8 cellular contexts compared by ENCODE assay signal in genomic region chr2:148552675-148553331, GRCh38.
A peak's percentile ranks its signal among the peaks of the same experiment; 100 is the strongest.
DNase-seq lines count a peak whose midpoint lies in the region; ATAC-seq and TF ChIP-seq lines count a peak whose summit lies in the region.

No MANE protein-coding gene starts in this region.

- intact Hi-C loops in CD4-positive, alpha-beta T cell (cut with DNase I, micrococcal nuclease), result loop anchor here (2.0 to 5.0 kb wide), 2 partner anchors 28 to 89 kb away; partner anchors contain the start of gene EPC2 (in 1 of the 2)
- intact Hi-C loops in natural killer cell (cut with micrococcal nuclease) (no loop called here), posterior vena cava (cut with DNase I) (no loop called here)

- H3K27me3 Mint-ChIP-seq in CD4-positive, alpha-beta T cell, result no peaks in the 10 kb centered on the region
- H3K27me3 Mint-ChIP-seq in activated naive CD4-positive, alpha-beta T cell treated with anti-CD3 and anti-CD28 coated beads, Interleukin-2, amount 10 ng/mL, durations not matched to agents 7 days and 5 days, result no peaks in the 10 kb centered on the region
- peaks cover 0 to 3% of the 10 kb centered on the region in 2 donors for H3K27me3 Mint-ChIP-seq in natural killer cell (ENCODE audit: low read depth in 2 of 2)
- no peaks in the 10 kb centered on the region for H3K27me3 Mint-ChIP-seq in osteocyte (ENCODE audit: unreplicated experiment)

- no peaks in the 10 kb centered on the region for H3K4me1 Mint-ChIP-seq in CD4-positive, alpha-beta T cell (ENCODE audit: low read depth)
- peaks cover 4% of the 10 kb centered on the region for H3K4me1 Mint-ChIP-seq in activated naive CD4-positive, alpha-beta T cell treated with anti-CD3 and anti-CD28 coated beads, Interleukin-2, amount 10 ng/mL, durations not matched to agents 7 days and 5 days
- no peaks in the 10 kb centered on the region for H3K4me1 Mint-ChIP-seq in natural killer cell
- H3K4me1 Mint-ChIP-seq in osteocyte (ENCODE audit: unreplicated experiment), result no peaks in the 10 kb centered on the region

- peak in 1 of 10 experiments; percentile 18 for DNase-seq in CD4-positive, alpha-beta T cell
- DNase-seq in NCI-H146 (lab: John Stamatoyannopoulos, UW) (peak; percentile 27), natural killer cell (no peak), posterior vena cava (ENCODE audit: low spot score) (no peak), T-helper 9 cell (no peak), osteocyte (ENCODE audit: extremely low spot score, unreplicated experiment) (no peak)
- peak; percentile 64 for DNase-seq in activated naive CD4-positive, alpha-beta T cell treated with anti-CD3 and anti-CD28 coated beads, Interleukin-2, amount 10 ng/mL, durations not matched to agents 7 days and 5 days

- H3K4me3 Mint-ChIP-seq in CD4-positive, alpha-beta T cell, result no peak overlapping the region
- no peak overlapping the region for H3K4me3 Mint-ChIP-seq in activated naive CD4-positive, alpha-beta T cell treated with anti-CD3 and anti-CD28 coated beads, Interleukin-2, amount 10 ng/mL, durations not matched to agents 7 days and 5 days
- H3K4me3 Mint-ChIP-seq in natural killer cell (no peak overlapping the region), osteocyte (ENCODE audit: unreplicated experiment) (no peak overlapping the region)

- no peaks in the 10 kb centered on the region for H3K9me3 ChIP-seq in CD4-positive, alpha-beta T cell (ENCODE audit: control insufficient read depth, low read length)

- no peaks in the 10 kb centered on the region for H3K9me3 Mint-ChIP-seq in CD4-positive, alpha-beta T cell
- H3K9me3 Mint-ChIP-seq in activated naive CD4-positive, alpha-beta T cell treated with anti-CD3 and anti-CD28 coated beads, Interleukin-2, amount 10 ng/mL, durations not matched to agents 7 days and 5 days, result no peaks in the 10 kb centered on the region
- H3K9me3 Mint-ChIP-seq in natural killer cell (no peaks in the 10 kb centered on the region), osteocyte (ENCODE audit: unreplicated experiment) (no peaks in the 10 kb centered on the region)

- CTCF ChIA-PET in CD4-positive, alpha-beta T cell (lab: Charles Lee), result interaction anchor here (1.1 to 2.5 kb wide), 4 partner anchors 17 to 563 kb away, joined by 3 to 10 read pairs (median 4); no protein-coding TSS in a partner anchor
- CTCF ChIA-PET in activated naive CD4-positive, alpha-beta T cell treated with anti-CD3 and anti-CD28 coated beads, Interleukin-2, amount 10 ng/mL, durations not matched to agents 7 days and 5 days (lab: Charles Lee), result interaction anchor here (0.7 to 2.8 kb wide), 6 partner anchors 12 to 91 kb away, joined by 3 to 9 read pairs (median 4); no protein-coding TSS in a partner anchor

- H3K27ac ChIP-seq in CD4-positive, alpha-beta T cell (ENCODE audit: low read depth, low read length), result peak overlapping the region; percentile 65

- no peaks in the 10 kb centered on the region for H3K27me3 ChIP-seq in CD4-positive, alpha-beta T cell (ENCODE audit: control insufficient read depth, insufficient read depth, low read length)

- POLR2A ChIA-PET in CD4-positive, alpha-beta T cell (lab: Charles Lee), result interaction anchor here (0.6 to 5.1 kb wide), 13 partner anchors 13 to 532 kb away, joined by 3 to 41 read pairs (median 6); partner anchors contain the start of genes MBD5 and ORC4

- peak; percentile 81 for ATAC-seq in CD4-positive, alpha-beta T cell (ENCODE audit: poor library complexity)
- ATAC-seq in GM19035 (IDR thresholded peaks at IDR 0.05; ENCODE audit: unreplicated experiment) (peak; percentile 54), natural killer cell (peak; percentile 66 to 81 (median 81))

- no peak overlapping the region for H3K27ac Mint-ChIP-seq in CD4-positive, alpha-beta T cell
- H3K27ac Mint-ChIP-seq in activated naive CD4-positive, alpha-beta T cell treated with anti-CD3 and anti-CD28 coated beads, Interleukin-2, amount 10 ng/mL, durations not matched to agents 7 days and 5 days, result no peak overlapping the region
- H3K27ac Mint-ChIP-seq in natural killer cell (no peak overlapping the region), osteocyte (ENCODE audit: unreplicated experiment) (no peak overlapping the region)

- no peaks in the 10 kb centered on the region for H3K36me3 Mint-ChIP-seq in CD4-positive, alpha-beta T cell (ENCODE audit: low read depth)
- H3K36me3 Mint-ChIP-seq in activated naive CD4-positive, alpha-beta T cell treated with anti-CD3 and anti-CD28 coated beads, Interleukin-2, amount 10 ng/mL, durations not matched to agents 7 days and 5 days, result no peaks in the 10 kb centered on the region
- H3K36me3 Mint-ChIP-seq in natural killer cell, result no peaks in the 10 kb centered on the region
- H3K36me3 Mint-ChIP-seq in osteocyte (ENCODE audit: unreplicated experiment), result no peaks in the 10 kb centered on the region

- TF ChIP-seq CTCF in CD4-positive, alpha-beta T cell (IDR thresholded peaks at IDR 0.05), result no peak
- no peak for TF ChIP-seq CTCF in natural killer cell (IDR thresholded peaks at IDR 0.05)
- TF ChIP-seq CTCF in osteocyte (IDR thresholded peaks at IDR 0.05), result no peak

Comparison
In these comparisons a context has a peak if more than half of its experiments do, and no peak if none do; other contexts are left out.
1. DNase-seq: peak in NCI-H146 (single experiment) and activated naive CD4-positive, alpha-beta T cell treated with anti-CD3 and anti-CD28 coated beads, Interleukin-2, amount 10 ng/mL, durations not matched to agents 7 days and 5 days (single experiment); none in natural killer cell (single experiment), posterior vena cava (single experiment), T-helper 9 cell (single experiment) and osteocyte (single experiment).
2. intact Hi-C loops: an anchor here in CD4-positive, alpha-beta T cell (2.0 to 5.0 kb wide); none called in natural killer cell and posterior vena cava.
3. Peak in every context shown above with its lines, with median percentiles within 50 percentile points of each other: ATAC-seq.